In genomic region chr1:30881266-30882181, GRCh38 we compare ENCODE assay signal across 9 cellular contexts. TPM values are rescaled to one million over a fixed set of nuclear protein-coding genes. Genes with fewer than 3 reads are reported as not detected.
DNase-seq lines count a peak whose midpoint lies in the region; ATAC-seq, FAIRE-seq and TF ChIP-seq lines count a peak whose summit lies in the region.
"Had no signal": no experiment of that assay in that cellular context is flagged by ENCODE, and none has a peak within 500 bp of the region (broad histone marks: within the 10 kb centered on the region; RNA-seq: fewer than 3 reads in every experiment).

No MANE protein-coding gene starts in this region.

- no peaks in the 10 kb centered on the region for H3K4me1 ChIP-seq in CD4-positive, CD25-positive, alpha-beta regulatory T cell (ENCODE audit: control insufficient read depth, insufficient read depth, low read length, poor library complexity, severe bottlenecking)
- H3K4me1 ChIP-seq in K562 (replicated peaks in 1 of 2; ENCODE audit: control insufficient read depth in 2 of 2, insufficient read depth in 2 of 2, low read length in 2 of 2): peaks cover 6 to 28% of the 10 kb centered on the region in 2 experiments; a peak in 3 of 5 replicates

- peaks cover 0 to 5% (median 0%) of the 10 kb centered on the region in 4 donors for H3K4me1 Mint-ChIP-seq in CD4-positive, CD25-positive, alpha-beta regulatory T cell

- no peaks in the 10 kb centered on the region for H3K27me3 ChIP-seq in CD4-positive, CD25-positive, alpha-beta regulatory T cell (ENCODE audit: control insufficient read depth, insufficient read depth, low read length)
- no peaks in the 10 kb centered on the region for H3K27me3 ChIP-seq in K562 (ENCODE audit: control insufficient read depth in 2 of 2, insufficient read depth in 2 of 2, low read length in 2 of 2)

- H3K4me3 Mint-ChIP-seq in CD4-positive, CD25-positive, alpha-beta regulatory T cell: no peak overlapping the region
- H3K4me3 Mint-ChIP-seq: stimulated activated effector memory CD8-positive, alpha-beta T cell treated with anti-CD3 and anti-CD28 coated beads, Interleukin-12 subunit alpha, Interleukin-12 subunit beta, amount 100 ng/mL, for 72 hours had no signal

- peak; percentile 40 to 50 for ATAC-seq in CD4-positive, CD25-positive, alpha-beta regulatory T cell (ENCODE audit: low read depth in 2 of 2)
- ATAC-seq in HG03139 (IDR thresholded peaks at IDR 0.05; ENCODE audit: unreplicated experiment) (peak; percentile 75), K562 (peak; percentile 18; the same call in 2 of the 3 replicates), GM18505 (IDR thresholded peaks at IDR 0.05; ENCODE audit: unreplicated experiment) (no peak)
- ATAC-seq: stimulated activated effector memory CD8-positive, alpha-beta T cell treated with anti-CD3 and anti-CD28 coated beads, Interleukin-12 subunit alpha, Interleukin-12 subunit beta, amount 100 ng/mL, for 72 hours had no signal

- no peak for TF ChIP-seq RAD21 in K562 (CRISPR knock-in tag; conservative IDR thresholded peaks at IDR 0.05 in 1 of 2, IDR thresholded peaks at IDR 0.05 in 1 of 2)

- H3K27me3 Mint-ChIP-seq in CD4-positive, CD25-positive, alpha-beta regulatory T cell: peaks cover 23% of the 10 kb centered on the region

- no peaks in the 10 kb centered on the region for H3K9me3 ChIP-seq in CD4-positive, CD25-positive, alpha-beta regulatory T cell (ENCODE audit: control insufficient read depth in 2 of 2, low read length in 2 of 2)
- no peaks in the 10 kb centered on the region for H3K9me3 ChIP-seq in K562 (replicated peaks; ENCODE audit: control insufficient read depth, insufficient read depth, low read depth, low read length)

- in situ Hi-C loops in K562 (cut with MboI): no loop called here

- POLR2A ChIA-PET in K562 (lab: Yijun Ruan, JAX) (interaction anchor here (0.5 to 4.8 kb wide), 5 partner anchors 8 to 250 kb away, joined by 4 to 33 read pairs (median 4); no protein-coding TSS in a partner anchor), HEK293T (lab: Yijun Ruan, JAX) (no interaction called here)

- H4K20me1 ChIP-seq in K562 (replicated peaks; ENCODE audit: control insufficient read depth, insufficient read depth, low read length): peaks cover 22% of the 10 kb centered on the region; the same call in 1 of the 2 replicates

- H3K27ac Mint-ChIP-seq in CD4-positive, CD25-positive, alpha-beta regulatory T cell: no peak overlapping the region
- H3K27ac Mint-ChIP-seq: stimulated activated effector memory CD8-positive, alpha-beta T cell treated with anti-CD3 and anti-CD28 coated beads, Interleukin-12 subunit alpha, Interleukin-12 subunit beta, amount 100 ng/mL, for 72 hours had no signal

- no peak overlapping the region for H3K27ac ChIP-seq in CD4-positive, CD25-positive, alpha-beta regulatory T cell (ENCODE audit: insufficient read depth, low read length, poor library complexity, severe bottlenecking)
- no peak overlapping the region for H3K27ac ChIP-seq in K562 (ENCODE audit: extremely low read depth, low read depth, low read length)

- H3K4me2 ChIP-seq in K562 (ENCODE audit: insufficient read depth, low read length): no peak overlapping the region

- H3K4me3 ChIP-seq in CD4-positive, CD25-positive, alpha-beta regulatory T cell (ENCODE audit: low read depth, low read length): no peak overlapping the region
- no peak overlapping the region for H3K4me3 ChIP-seq in K562

- no TSS peak for BruUV-seq in K562 (replicated peaks; lab: Mats Ljungman, UMichigan)

- CTCF ChIA-PET in K562 (lab: Yijun Ruan, JAX; ENCODE audit: low intra/inter-chr PET ratio): interaction anchor here (0.6 kb wide), 1 partner anchor 80 kb away, joined by 3 read pairs; no protein-coding TSS in a partner anchor
- CTCF ChIA-PET in HEK293T (lab: Yijun Ruan, JAX): no interaction called here

- H3K36me3 ChIP-seq in CD4-positive, CD25-positive, alpha-beta regulatory T cell (ENCODE audit: control insufficient read depth, insufficient read depth, low read length): no peaks in the 10 kb centered on the region
- peaks cover 5% of the 10 kb centered on the region; the same call in 1 of the 3 replicates for H3K36me3 ChIP-seq in K562 (ENCODE audit: control insufficient read depth, insufficient read depth, low read length)

- peak overlapping the region in 1 of 2 experiments; percentile 37; a peak in 1 of 4 replicates for H3K9ac ChIP-seq in K562 (ENCODE audit: insufficient read depth in 1 of 2, low read depth in 2 of 2, low read length in 2 of 2)

- FAIRE-seq in K562 (lab: Jason Lieb, UNC): no peak

- no peak for DNase-seq in CD4-positive, CD25-positive, alpha-beta regulatory T cell
- DNase-seq in GM19238 (ENCODE audit: insufficient read length, low spot score) (peak; percentile 51), K562 (ENCODE audit: extremely low read depth in 1 of 4, low spot score in 3 of 4) (no peak), NCI-H2081 (lab: John Stamatoyannopoulos, UW) (no peak), HEK293T (ENCODE audit: extremely low spot score) (no peak), epidermal melanocyte (ENCODE audit: insufficient read length, low spot score) (no peak)

- no peaks in the 10 kb centered on the region for H3K79me2 ChIP-seq in K562 (ENCODE audit: control insufficient read depth, insufficient read depth, low read length)

- H3K36me3 Mint-ChIP-seq in CD4-positive, CD25-positive, alpha-beta regulatory T cell: no peaks in the 10 kb centered on the region
- H3K36me3 Mint-ChIP-seq: stimulated activated effector memory CD8-positive, alpha-beta T cell treated with anti-CD3 and anti-CD28 coated beads, Interleukin-12 subunit alpha, Interleukin-12 subunit beta, amount 100 ng/mL, for 72 hours had no signal

- TF ChIP-seq CTCF in K562 (IDR thresholded peaks at IDR 0.05 in 2 of 3, conservative IDR thresholded peaks at IDR 0.05 in 1 of 3; ENCODE audit: insufficient read depth in 2 of 3, low read depth in 1 of 3, low read length in 3 of 3): no peak

- H3K9me1 ChIP-seq in K562 (ENCODE audit: control insufficient read depth, insufficient read depth, low read length): no peaks in the 10 kb centered on the region

- H3K9me3 Mint-ChIP-seq in CD4-positive, CD25-positive, alpha-beta regulatory T cell: no peaks in the 10 kb centered on the region
- H3K9me3 Mint-ChIP-seq: stimulated activated effector memory CD8-positive, alpha-beta T cell treated with anti-CD3 and anti-CD28 coated beads, Interleukin-12 subunit alpha, Interleukin-12 subunit beta, amount 100 ng/mL, for 72 hours had no signal

- intact Hi-C loops in K562 (cut with micrococcal nuclease): no loop called here

- no peak for TF ChIP-seq EP300 in K562 (IDR thresholded peaks at IDR 0.05; ENCODE audit: low read length)

- no peak overlapping the region for H2AFZ ChIP-seq in K562 (ENCODE audit: low read depth, low read length)

- TF ChIP-seq POLR2A in K562 (conservative IDR thresholded peaks at IDR 0.05) (no peak), GM18505 (IDR thresholded peaks at IDR 0.05; ENCODE audit: borderline replicate concordance, extremely low read depth, insufficient read depth, insufficient read length) (no peak)

- 50% methylated on average over 27 of the region's 27 CpGs for WGBS in K562 (ENCODE audit: insufficient coverage, low coverage, missing lambda C conversion rate)

TF ChIP-seq in K562, 482 proteins besides CTCF, POLR2A, EP300 and RAD21 (continues in another document):
- TF ChIP-seq CXXC5 (CRISPR knock-in tag; IDR thresholded peaks at IDR 0.05): no peak

TF ChIP-seq in HEK293T, 16 proteins besides CTCF, POLR2A, EP300 and RAD21 (continues in another document):
- no peak for TF ChIP-seq TARDBP (IDR thresholded peaks at IDR 0.05)
- TF ChIP-seq BHLHE40 (IDR thresholded peaks at IDR 0.05; ENCODE audit: borderline replicate concordance): no peak
- TF ChIP-seq ELF4 (IDR thresholded peaks at IDR 0.05): no peak
- no peak for TF ChIP-seq PKNOX1 (IDR thresholded peaks at IDR 0.05)
- TF ChIP-seq NFRKB (IDR thresholded peaks at IDR 0.05): no peak
- TF ChIP-seq FOXM1 (IDR thresholded peaks at IDR 0.05; ENCODE audit: borderline replicate concordance): no peak
- no peak for TF ChIP-seq HDGF (IDR thresholded peaks at IDR 0.05; ENCODE audit: borderline replicate concordance)
- no peak for TF ChIP-seq FOXK2 (IDR thresholded peaks at IDR 0.05)
- TF ChIP-seq ARNT (IDR thresholded peaks at IDR 0.05): no peak
- no peak for TF ChIP-seq LEF1 (IDR thresholded peaks at IDR 0.05; ENCODE audit: borderline replicate concordance)
- no peak for TF ChIP-seq L3MBTL2 (conservative IDR thresholded peaks at IDR 0.05)
- TF ChIP-seq ZNF384 (IDR thresholded peaks at IDR 0.05): no peak
- no peak for TF ChIP-seq FOXA1 (IDR thresholded peaks at IDR 0.05)
- no peak for TF ChIP-seq SUZ12 (IDR thresholded peaks at IDR 0.05)
- TF ChIP-seq SP1 (IDR thresholded peaks at IDR 0.05): no peak

RNA-seq across cellular contexts. Expression of gene SDC3, which starts 27.0 kb away (rescaled TPM):
- 0.12 TPM for total RNA-seq in CD4-positive, CD25-positive, alpha-beta regulatory T cell
- polyA plus RNA-seq in CD4-positive, CD25-positive, alpha-beta regulatory T cell: not detected
- total RNA-seq in K562 (2011; cell fraction: chromatin; rRNA removed; ENCODE audit: low replicate concordance): 13.1 and 24.6 TPM in 2 replicates
- 24.0 and 32.2 TPM in 2 replicates for total RNA-seq in K562 (2011; cell fraction: nucleolus; rRNA removed)
- total RNA-seq in K562 (2011; cell fraction: nucleoplasm; rRNA removed): 29.8 and 31.2 TPM in 2 replicates
- 12.1 and 20.7 TPM in 2 replicates for total RNA-seq in K562 (2014; rRNA removed)
- 8.6 and 9.0 TPM in 2 replicates for total RNA-seq in K562 (2014; rRNA removed; fragmentation: Illumina TruSeq; extraction: Trizol)
- 17.6 and 18.3 TPM in 2 replicates for total RNA-seq in K562 (2015; rRNA removed; fragmentation: Illumina TruSeq; extraction: Trizol)
- 39.4 and 44.1 TPM in 2 replicates for total RNA-seq in K562 (2021)
- 6.5 and 8.9 TPM in 2 replicates for polyA plus RNA-seq in K562 (2011; rRNA removed)
- 8.4 and 12.2 TPM in 2 replicates for polyA plus RNA-seq in K562 (2011; cell fraction: cytosol; rRNA removed)
- polyA plus RNA-seq in K562 (2011; cell fraction: nucleus; rRNA removed): 15.0 and 19.6 TPM in 2 replicates
- 39.4 and 99.6 TPM in 2 replicates for polyA plus RNA-seq in K562 (2012)
- 30.5 and 39.3 TPM in 2 replicates for polyA plus RNA-seq in K562 (2014; fragmentation: Illumina TruSeq; extraction: Trizol)
- under 1 TPM; 0.38 to 0.56 TPM for polyA plus RNA-seq in K562 (2014; fragmentation: Nextera tagmentation; extraction: Ambion mirVana)
- polyA plus RNA-seq in K562 (2014; rRNA removed): 20.4 and 24.5 TPM in 2 replicates
- 4.6 and 6.4 TPM in 2 replicates for polyA minus RNA-seq in K562 (2011; rRNA and poly(A)+ RNA removed)
- 12.1 and 19.4 TPM in 2 replicates for polyA minus RNA-seq in K562 (2011; cell fraction: cytosol; rRNA and poly(A)+ RNA removed)
- 3.4 and 3.8 TPM in 2 replicates for polyA minus RNA-seq in K562 (2011; cell fraction: nucleus; rRNA and poly(A)+ RNA removed)
